8 cellular contexts compared by ENCODE assay signal in genomic region chr14:69657961-69658360, GRCh38. TPM values are rescaled to one million over a fixed set of nuclear protein-coding genes. Genes with fewer than 3 reads are reported as not detected.
DNase-seq lines count a peak whose midpoint lies in the region; ATAC-seq and TF ChIP-seq lines count a peak whose summit lies in the region.

No MANE protein-coding gene starts in this region.

- TF ChIP-seq EP300 in SK-N-SH (IDR thresholded peaks at IDR 0.05; ENCODE audit: borderline replicate concordance in 1 of 2, low read depth in 1 of 2, low read length in 1 of 2), result no peak

- 81% methylated on average over 9 of the region's 9 CpGs for WGBS in SK-N-SH (ENCODE audit: low lambda C conversion rate)

- no peak for TF ChIP-seq RAD21 in SK-N-SH (IDR thresholded peaks at IDR 0.05; ENCODE audit: low read length)

- peaks cover 4% of the 10 kb centered on the region for H3F3A ChIP-seq in SK-N-SH (replicated peaks; ENCODE audit: insufficient read depth)

- POLR2A ChIA-PET in SK-N-SH (lab: Yijun Ruan, JAX), result no interaction called here

- 0 out of 2 replicates have a peak overlapping the region, but pooled peaks have one; percentile 3 for H3K9ac ChIP-seq in HUES48 (ENCODE audit: low read depth, low read length)
- H3K9ac ChIP-seq in SK-N-SH, result no peak overlapping the region

- no peak overlapping the region for H2AFZ ChIP-seq in SK-N-SH (ENCODE audit: low read depth)

- no peaks in the 10 kb centered on the region for H4K20me1 ChIP-seq in SK-N-SH (ENCODE audit: insufficient read depth)

- no peaks in the 10 kb centered on the region for H3K79me2 ChIP-seq in SK-N-SH (ENCODE audit: insufficient read depth)

- peaks cover 31% of the 10 kb centered on the region for H3K4me1 ChIP-seq in HUES48 (ENCODE audit: control insufficient read depth, insufficient read depth, low read length)
- peaks cover 20% of the 10 kb centered on the region for H3K4me1 ChIP-seq in cardiac muscle cell (ENCODE audit: low read depth)
- H3K4me1 ChIP-seq in SK-N-SH (ENCODE audit: control insufficient read depth in 1 of 2, insufficient read depth in 2 of 2, low read depth in 1 of 2, low read length in 1 of 2), result peaks cover 3 to 8% of the 10 kb centered on the region in 2 experiments; a peak in 2 of 4 replicates

- DNase-seq in SW480 (ENCODE audit: low spot score) (peak; percentile 63), cardiac muscle cell (ENCODE audit: low read depth in 1 of 2, low spot score in 1 of 2) (peak; percentile 34 to 38), renal cortical epithelial cell (ENCODE audit: low read depth) (peak; percentile 84), activated gamma-delta T cell (lab: John Stamatoyannopoulos, UW) (no peak), SK-N-SH (no peak), DMS 273 (lab: John Stamatoyannopoulos, UW; ENCODE audit: unreplicated experiment) (no peak)

- ATAC-seq in GM18498 (IDR thresholded peaks at IDR 0.05; ENCODE audit: unreplicated experiment), result no peak

- H3K9me3 ChIP-seq in HUES48 (ENCODE audit: control insufficient read depth, insufficient read depth, low read length) (no peaks in the 10 kb centered on the region), cardiac muscle cell (ENCODE audit: low read depth) (no peaks in the 10 kb centered on the region), SK-N-SH (no peaks in the 10 kb centered on the region)

- no peak overlapping the region for H3K4me2 ChIP-seq in SK-N-SH

- TF ChIP-seq CTCF in cardiac muscle cell (IDR thresholded peaks at IDR 0.05; ENCODE audit: low read depth, low read length), result no peak
- TF ChIP-seq CTCF in SK-N-SH (IDR thresholded peaks at IDR 0.05), result no peak

- H3K27me3 ChIP-seq in HUES48 (ENCODE audit: control insufficient read depth, insufficient read depth, low read length), result no peaks in the 10 kb centered on the region
- H3K27me3 ChIP-seq in cardiac muscle cell, result no peaks in the 10 kb centered on the region
- no peaks in the 10 kb centered on the region for H3K27me3 ChIP-seq in SK-N-SH (ENCODE audit: insufficient read depth)

- CTCF ChIA-PET in SK-N-SH (lab: Yijun Ruan, JAX), result no interaction called here

- H3K36me3 ChIP-seq in HUES48 (ENCODE audit: control insufficient read depth, insufficient read depth, low read length), result no peaks in the 10 kb centered on the region
- no peaks in the 10 kb centered on the region for H3K36me3 ChIP-seq in cardiac muscle cell
- peaks cover 0 to 5% of the 10 kb centered on the region in 2 experiments for H3K36me3 ChIP-seq in SK-N-SH (replicated peaks in 1 of 2; ENCODE audit: control insufficient read depth in 1 of 2, insufficient read depth in 2 of 2, low read length in 1 of 2)

- H3K4me3 ChIP-seq in HUES48 (ENCODE audit: low read depth, low read length) (no peak overlapping the region), cardiac muscle cell (no peak overlapping the region), SK-N-SH (ENCODE audit: low read depth in 2 of 2, low read length in 1 of 2) (no peak overlapping the region)

- no peaks in the 10 kb centered on the region for H3K9me2 ChIP-seq in SK-N-SH

- H3K27ac ChIP-seq in HUES48 (ENCODE audit: low read depth, low read length) (peak overlapping the region; percentile 81), cardiac muscle cell (peak overlapping the region; percentile 73), SK-N-SH (ENCODE audit: low read depth in 2 of 2, low read length in 1 of 2) (no peak overlapping the region)

TF ChIP-seq in SK-N-SH, 30 proteins besides CTCF, POLR2A, EP300 and RAD21:
- no peak for TF ChIP-seq EZH2phosphoT487 (IDR thresholded peaks at IDR 0.05; ENCODE audit: borderline replicate concordance, low read depth)
- TF ChIP-seq, protein P1, sequence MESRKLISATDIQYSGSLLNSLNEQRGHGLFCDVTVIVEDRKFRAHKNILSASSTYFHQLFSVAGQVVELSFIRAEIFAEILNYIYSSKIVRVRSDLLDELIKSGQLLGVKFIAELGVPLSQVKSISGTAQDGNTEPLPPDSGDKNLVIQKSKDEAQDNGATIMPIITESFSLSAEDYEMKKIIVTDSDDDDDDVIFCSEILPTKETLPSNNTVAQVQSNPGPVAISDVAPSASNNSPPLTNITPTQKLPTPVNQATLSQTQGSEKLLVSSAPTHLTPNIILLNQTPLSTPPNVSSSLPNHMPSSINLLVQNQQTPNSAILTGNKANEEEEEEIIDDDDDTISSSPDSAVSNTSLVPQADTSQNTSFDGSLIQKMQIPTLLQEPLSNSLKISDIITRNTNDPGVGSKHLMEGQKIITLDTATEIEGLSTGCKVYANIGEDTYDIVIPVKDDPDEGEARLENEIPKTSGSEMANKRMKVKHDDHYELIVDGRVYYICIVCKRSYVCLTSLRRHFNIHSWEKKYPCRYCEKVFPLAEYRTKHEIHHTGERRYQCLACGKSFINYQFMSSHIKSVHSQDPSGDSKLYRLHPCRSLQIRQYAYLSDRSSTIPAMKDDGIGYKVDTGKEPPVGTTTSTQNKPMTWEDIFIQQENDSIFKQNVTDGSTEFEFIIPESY (IDR thresholded peaks at IDR 0.05; ENCODE audit: borderline replicate concordance, low read depth), result no peak
- TF ChIP-seq ELF1 (IDR thresholded peaks at IDR 0.05), result no peak
- no peak for TF ChIP-seq JUND (IDR thresholded peaks at IDR 0.05)
- no peak for TF ChIP-seq POLR2AphosphoS5 (IDR thresholded peaks at IDR 0.05; ENCODE audit: low read depth, low read length)
- no peak for TF ChIP-seq SMC3 (IDR thresholded peaks at IDR 0.05; ENCODE audit: low read depth, low read length)

RNA-seq across cellular contexts. Expression of gene SUSD6, which starts 46.6 kb away (rescaled TPM):
- total RNA-seq in cardiac muscle cell (12.1 and 14.7 TPM in 2 replicates), renal cortical epithelial cell (20.8 and 34.2 TPM in 2 replicates)
- polyA plus RNA-seq in cardiac muscle cell (8.7 TPM in 2 replicates), SK-N-SH (2012; rRNA removed) (8.5 and 9.5 TPM in 2 replicates)
- polyA plus RNA-seq in SK-N-SH (2012; cell fraction: cytosol; rRNA removed), result 5.2 and 7.2 TPM in 2 replicates
- 16.8 and 20.7 TPM in 2 replicates for polyA plus RNA-seq in SK-N-SH (2012; cell fraction: nucleus; rRNA removed)

Comparison
In these comparisons a context has a peak if more than half of its experiments do, and no peak if none do; other contexts are left out.
1. H3K27ac ChIP-seq: peak in HUES48 (single experiment) and cardiac muscle cell (single experiment); none in SK-N-SH (0 of 2).
2. DNase-seq: peak in SW480 (single experiment), cardiac muscle cell (2 of 2) and renal cortical epithelial cell (single experiment); none in activated gamma-delta T cell (single experiment), SK-N-SH (single experiment) and DMS 273 (single experiment).